Comparison of ENCODE assay signal across 7 cellular contexts in genomic region chr10:69338133-69338456, GRCh38. TPM values are rescaled to one million over a fixed set of nuclear protein-coding genes. Genes with fewer than 3 reads are reported as not detected.
DNase-seq lines count a peak whose midpoint lies in the region; ATAC-seq and TF ChIP-seq lines count a peak whose summit lies in the region.

No MANE protein-coding gene starts in this region.

- peaks cover 39 to 85% (median 78%) of the 10 kb centered on the region in 4 donors for H3K4me1 Mint-ChIP-seq in naive thymus-derived CD8-positive, alpha-beta T cell

- no TSS peak for BruUV-seq in Panc1 (replicated peaks; lab: Mats Ljungman, UMichigan)

- H3K27me3 ChIP-seq in Panc1 (ENCODE audit: control insufficient read depth, insufficient read depth, low read length) (no peaks in the 10 kb centered on the region), mesendoderm (ENCODE audit: insufficient read depth, low read length, poor library complexity) (no peaks in the 10 kb centered on the region), thymus (ENCODE audit: control insufficient read depth, insufficient read depth) (no peaks in the 10 kb centered on the region)

- no peak for DNase-seq in Panc1 (ENCODE audit: low read depth, low spot score)
- no peak for DNase-seq in coronary artery (ENCODE audit: low spot score)
- DNase-seq in mesendoderm, result no peak
- DNase-seq in naive thymus-derived CD8-positive, alpha-beta T cell, result no peak
- DNase-seq in GM03348 (ENCODE audit: low spot score), result no peak

- H3K27me3 Mint-ChIP-seq in naive thymus-derived CD8-positive, alpha-beta T cell, result no peaks in the 10 kb centered on the region

- H3K4me2 ChIP-seq in mesendoderm (ENCODE audit: low read length), result no peak overlapping the region

- CTCF ChIA-PET in Panc1 (lab: Charles Lee), result no interaction called here

- peak overlapping the region; percentile 28 for H3K4ac ChIP-seq in mesendoderm (ENCODE audit: low read depth, low read length)

- no peak overlapping the region for H2BK5ac ChIP-seq in mesendoderm (ENCODE audit: low read length)

- in situ Hi-C loops in Panc1 (cut with HindIII; ENCODE audit: low pct_unique_long_range_greater_than_20kb, low sequenced_read_pairs), result no loop called here

- H3K9ac ChIP-seq in mesendoderm (ENCODE audit: low read length), result no peak overlapping the region

- no peak overlapping the region for H4K5ac ChIP-seq in mesendoderm (ENCODE audit: low read length)

- peaks cover 14% of the 10 kb centered on the region for H3K79me1 ChIP-seq in mesendoderm (ENCODE audit: low read length)

- peaks cover 0 to 2% (median 0%) of the 10 kb centered on the region in 3 donors for H3K36me3 Mint-ChIP-seq in naive thymus-derived CD8-positive, alpha-beta T cell

- no peak overlapping the region for H2BK15ac ChIP-seq in mesendoderm (replicated peaks; ENCODE audit: low read depth)

- peak overlapping the region; percentile 25 for H3K18ac ChIP-seq in mesendoderm (ENCODE audit: low read length)

- no peaks in the 10 kb centered on the region for H3K36me3 ChIP-seq in Panc1 (ENCODE audit: control insufficient read depth, insufficient read depth, low read length)
- H3K36me3 ChIP-seq in mesendoderm (ENCODE audit: control insufficient read depth, insufficient read depth, low read length), result no peaks in the 10 kb centered on the region
- peaks cover 10% of the 10 kb centered on the region for H3K36me3 ChIP-seq in thymus (ENCODE audit: control insufficient read depth, insufficient read depth)

- no peak overlapping the region for H3K23ac ChIP-seq in mesendoderm (ENCODE audit: low read length)

- intact Hi-C loops in Panc1 (cut with micrococcal nuclease; ENCODE audit: unreplicated experiment), result no loop called here

- no peak overlapping the region for H2BK120ac ChIP-seq in mesendoderm (ENCODE audit: low read depth, low read length)

- no peaks in the 10 kb centered on the region for H3K9me3 ChIP-seq in Panc1 (ENCODE audit: control insufficient read depth, insufficient read depth, low read depth, low read length)
- no peaks in the 10 kb centered on the region for H3K9me3 ChIP-seq in thymus (ENCODE audit: control insufficient read depth)

- peaks cover 94% of the 10 kb centered on the region for H3K79me2 ChIP-seq in mesendoderm (ENCODE audit: control insufficient read depth, insufficient read depth, low read length)

- POLR2A ChIA-PET in Panc1 (lab: Charles Lee), result no interaction called here
- POLR2A ChIA-PET in naive thymus-derived CD8-positive, alpha-beta T cell (lab: Charles Lee), result interaction anchor here (0.8 to 1.5 kb wide), 2 partner anchors 10 to 19 kb away, joined by 4 read pairs; no protein-coding TSS in a partner anchor

- H3K4me3 ChIP-seq in Panc1 (ENCODE audit: low read depth in 2 of 2, low read length in 2 of 2) (no peak overlapping the region), coronary artery (peak overlapping the region; percentile 50), mesendoderm (ENCODE audit: low read length) (no peak overlapping the region), thymus (ENCODE audit: low read length) (no peak overlapping the region)

- no peak overlapping the region for H4K8ac ChIP-seq in mesendoderm (ENCODE audit: low read depth, low read length)

- WGBS in mesendoderm (ENCODE audit: extremely low coverage, insufficient coverage, low lambda C conversion rate), result no CpG with 5 or more reads among the region's 8 CpGs
- WGBS in thymus, result 97% methylated on average over 8 of the region's 8 CpGs

- H3K4me1 ChIP-seq in Panc1 (ENCODE audit: control insufficient read depth, insufficient read depth, low read length), result peaks cover 11% of the 10 kb centered on the region; the same call in 1 of the 2 replicates
- peaks cover 24% of the 10 kb centered on the region for H3K4me1 ChIP-seq in mesendoderm (ENCODE audit: control insufficient read depth, low read depth, low read length)
- peaks cover 56% of the 10 kb centered on the region for H3K4me1 ChIP-seq in thymus (ENCODE audit: control insufficient read depth, insufficient read depth, low read length)

- peak overlapping the region in 4 of 10 donors; percentile 15 to 95 (median 44) for H3K27ac Mint-ChIP-seq in naive thymus-derived CD8-positive, alpha-beta T cell

- ATAC-seq in Panc1 (peak; percentile 35; the same call in 1 of the 2 replicates), GM21825 (IDR thresholded peaks at IDR 0.05; ENCODE audit: unreplicated experiment) (no peak)
- ATAC-seq in naive thymus-derived CD8-positive, alpha-beta T cell, result no peak

- H3K9me3 Mint-ChIP-seq in naive thymus-derived CD8-positive, alpha-beta T cell, result no peaks in the 10 kb centered on the region

- no peak overlapping the region for H2AK5ac ChIP-seq in mesendoderm (ENCODE audit: low read length)

- H3K4me3 Mint-ChIP-seq in naive thymus-derived CD8-positive, alpha-beta T cell, result peak overlapping the region in 1 of 10 donors; percentile 43

- TF ChIP-seq CTCF in Panc1 (IDR thresholded peaks at IDR 0.05), result no peak
- no peak for TF ChIP-seq CTCF in coronary artery (IDR thresholded peaks at IDR 0.05)

- no peak overlapping the region for H3K56ac ChIP-seq in mesendoderm (ENCODE audit: low read length)

- H3K27ac ChIP-seq in Panc1 (ENCODE audit: low read length) (no peak overlapping the region), coronary artery (peak overlapping the region; percentile 79 to 92), mesendoderm (ENCODE audit: low read depth, low read length) (peak overlapping the region; percentile 19), thymus (ENCODE audit: low read depth) (peak overlapping the region; percentile 53)

RNA-seq across cellular contexts. Expression of gene HK1, which starts 59.8 kb away (rescaled TPM):
- total RNA-seq in Panc1 (2021; ENCODE audit: unreplicated experiment), result 74.4 TPM
- 101 TPM for polyA plus RNA-seq in Panc1 (2012; ENCODE audit: insufficient read length)
- 114 TPM for polyA plus RNA-seq in mesendoderm (2013, experiment 1 of 2)
- 114 TPM for polyA plus RNA-seq in mesendoderm (2013, experiment 2 of 2)
- 33.7 TPM for polyA plus RNA-seq in thymus
- total RNA-seq in naive thymus-derived CD8-positive, alpha-beta T cell, result 10 to 100 TPM; 63.5 to 67.1 TPM
- polyA plus RNA-seq in naive thymus-derived CD8-positive, alpha-beta T cell, result 100 to 1,000 TPM in 1 of 3 donors, 10 to 100 TPM in 2; 89.9 to 129 (median 97.1) TPM
